1 cellular context compared by ENCODE assay signal in the genomic region with DNA sequence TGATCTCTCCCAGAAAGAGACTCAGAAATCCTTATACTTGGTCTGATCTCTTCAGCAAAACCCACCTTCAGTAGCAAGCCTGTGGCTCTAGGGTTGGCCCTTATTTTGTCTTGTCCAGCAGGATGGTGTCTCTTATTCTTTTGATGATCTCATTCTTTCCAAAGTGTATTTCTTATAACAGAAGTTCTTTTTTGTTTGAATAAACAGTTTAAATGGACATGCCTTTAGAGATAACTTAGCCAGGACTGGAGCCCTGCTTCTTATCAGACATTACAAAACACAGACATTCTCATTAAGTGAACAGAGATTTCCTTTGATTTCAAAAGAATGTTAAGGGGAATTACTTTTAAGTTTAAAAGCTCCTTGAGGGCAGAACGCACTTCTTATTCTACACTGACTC.
TF ChIP-seq lines count a peak whose summit lies in the region.

No MANE protein-coding gene starts in this region.

TF ChIP-seq in SK-N-SH treated with all-trans-retinoic acid at 6 μM for 48 hours, 23 proteins besides CTCF, POLR2A, EP300 and RAD21 (continued from another document):
- TF ChIP-seq, protein P1, sequence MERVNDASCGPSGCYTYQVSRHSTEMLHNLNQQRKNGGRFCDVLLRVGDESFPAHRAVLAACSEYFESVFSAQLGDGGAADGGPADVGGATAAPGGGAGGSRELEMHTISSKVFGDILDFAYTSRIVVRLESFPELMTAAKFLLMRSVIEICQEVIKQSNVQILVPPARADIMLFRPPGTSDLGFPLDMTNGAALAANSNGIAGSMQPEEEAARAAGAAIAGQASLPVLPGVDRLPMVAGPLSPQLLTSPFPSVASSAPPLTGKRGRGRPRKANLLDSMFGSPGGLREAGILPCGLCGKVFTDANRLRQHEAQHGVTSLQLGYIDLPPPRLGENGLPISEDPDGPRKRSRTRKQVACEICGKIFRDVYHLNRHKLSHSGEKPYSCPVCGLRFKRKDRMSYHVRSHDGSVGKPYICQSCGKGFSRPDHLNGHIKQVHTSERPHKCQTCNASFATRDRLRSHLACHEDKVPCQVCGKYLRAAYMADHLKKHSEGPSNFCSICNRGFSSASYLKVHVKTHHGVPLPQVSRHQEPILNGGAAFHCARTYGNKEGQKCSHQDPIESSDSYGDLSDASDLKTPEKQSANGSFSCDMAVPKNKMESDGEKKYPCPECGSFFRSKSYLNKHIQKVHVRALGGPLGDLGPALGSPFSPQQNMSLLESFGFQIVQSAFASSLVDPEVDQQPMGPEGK (CRISPR knock-in tag; IDR thresholded peaks at IDR 0.05; ENCODE audit: borderline replicate concordance), result no peak
- no peak for TF ChIP-seq POU6F1 (CRISPR knock-in tag; IDR thresholded peaks at IDR 0.05; ENCODE audit: borderline replicate concordance, low read depth)
